ENCODE assay signal across 1 cellular context in genomic region chr2:28527196-28527595, GRCh38.
TF ChIP-seq lines count a peak whose summit lies in the region.

No MANE protein-coding gene starts in this region.

TF ChIP-seq in A549, 52 proteins besides CTCF, POLR2A, EP300 and RAD21:
- TF ChIP-seq MYC (IDR thresholded peaks at IDR 0.05; ENCODE audit: borderline replicate concordance, low read length) (no peak), REST (IDR thresholded peaks at IDR 0.05) (no peak), BHLHE40 (IDR thresholded peaks at IDR 0.05; ENCODE audit: low read depth, low read length) (no peak), GATA3 (IDR thresholded peaks at IDR 0.05; ENCODE audit: borderline replicate concordance) (no peak), ZFP36 (IDR thresholded peaks at IDR 0.05; ENCODE audit: borderline replicate concordance, partially characterized antibody) (no peak), FOXS1 (CRISPR knock-in tag; IDR thresholded peaks at IDR 0.05) (no peak), POLR2AphosphoS2 (conservative IDR thresholded peaks at IDR 0.05; ENCODE audit: low read length) (no peak), HMGXB4 (CRISPR knock-in tag; IDR thresholded peaks at IDR 0.05; ENCODE audit: borderline replicate concordance) (no peak), ZSCAN20 (CRISPR knock-in tag; IDR thresholded peaks at IDR 0.05) (no peak), USF2 (IDR thresholded peaks at IDR 0.05) (no peak), HDAC2 (IDR thresholded peaks at IDR 0.05) (no peak), NR3C1 (IDR thresholded peaks at IDR 0.05) (no peak), ATOH8 (CRISPR knock-in tag; IDR thresholded peaks at IDR 0.05; ENCODE audit: low read depth) (no peak), CHD4 (IDR thresholded peaks at IDR 0.05; ENCODE audit: borderline replicate concordance) (no peak), CEBPB (IDR thresholded peaks at IDR 0.05) (no peak), JUN (IDR thresholded peaks at IDR 0.05) (no peak), BCL3 (IDR thresholded peaks at IDR 0.05) (no peak)
TF ChIP-seq in A549: peak in this region for 0.
